ENCODE assay signal across 10 cellular contexts in the genomic region with DNA sequence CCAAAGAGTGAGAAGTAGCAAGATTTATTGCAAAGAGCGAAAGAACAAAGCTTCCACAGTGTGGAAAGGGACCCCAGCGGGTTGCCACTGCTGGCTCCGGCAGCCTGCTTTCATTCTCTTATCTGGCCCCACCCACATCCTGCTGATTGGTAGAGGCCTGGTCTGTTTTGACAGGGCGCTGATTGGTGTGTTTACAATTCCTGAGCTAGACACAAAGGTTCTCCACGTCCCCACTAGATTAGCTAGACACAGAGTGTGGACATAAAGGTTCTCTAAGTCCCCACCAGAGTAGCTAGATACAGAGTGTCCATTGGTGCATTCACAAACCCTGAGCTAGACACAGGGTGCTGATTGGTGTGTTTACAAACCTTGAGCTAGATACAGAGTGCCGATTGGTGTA. TPM values are rescaled to one million over a fixed set of nuclear protein-coding genes. Genes with fewer than 3 reads are reported as not detected.
DNase-seq lines count a peak whose midpoint lies in the region; ATAC-seq and TF ChIP-seq lines count a peak whose summit lies in the region.
"Not testable (repeated sequence)": the region's sequence is repeated elsewhere in the genome, so short reads cannot be mapped to it uniquely, and the experiment has no call there.
"Had no signal": no experiment of that assay in that cellular context is flagged by ENCODE, and none has a peak within 500 bp of the region (broad histone marks: within the 10 kb centered on the region; RNA-seq: fewer than 3 reads in every experiment).

ZNF80 (minus strand) TSS at position 101 of the 400 bp plus-strand sequence. CDS start 504 bp downstream, outside the sequence.

- peak within 1 kb of the TSS; percentile 6 to 83 (median 60) for H3K4me3 Mint-ChIP-seq in CD4-positive, alpha-beta memory T cell
- peak within 1 kb of the TSS; percentile 69 for H3K4me3 Mint-ChIP-seq in T-helper 17 cell
- not testable (repeated sequence) for H3K4me3 Mint-ChIP-seq in activated CD4-positive, alpha-beta memory T cell treated with anti-CD3 and anti-CD28 coated beads, Interleukin-2, amount 10 ng/mL, durations not matched to agents 7 days and 5 days
- peak within 1 kb of the TSS; percentile 61 for H3K4me3 Mint-ChIP-seq in activated T-helper 1 cell treated with anti-CD3 and anti-CD28 coated beads, Interleukin-12 subunit alpha, Interleukin-12 subunit beta, Interleukin-2, Interleukin-4 antibody, amounts not matched to agents 30 ng/mL and 10 ng/mL and 1 ng/mL, durations not matched to agents 14 hours and 24 hours and 36 hours
- peak within 1 kb of the TSS; percentile 38 for H3K4me3 Mint-ChIP-seq in activated naive CD8-positive, alpha-beta T cell
- H3K4me3 Mint-ChIP-seq in effector memory CD8-positive, alpha-beta T cell = peak within 1 kb of the TSS; percentile 65 to 77
- peak within 1 kb of the TSS; percentile 82 for H3K4me3 Mint-ChIP-seq in natural killer cell
- peak within 1 kb of the TSS; percentile 77 for H3K4me3 Mint-ChIP-seq in stimulated activated naive CD8-positive, alpha-beta T cell treated with anti-CD3 and anti-CD28 coated beads, Interleukin-15, Interleukin-2, amounts not matched to agents 100 ng/mL and 50 ng/mL, for 24 hours

- not testable (repeated sequence) for TF ChIP-seq CTCF in natural killer cell (IDR thresholded peaks at IDR 0.05)

- not testable (repeated sequence) for H3K27ac ChIP-seq in CD4-positive, alpha-beta memory T cell (ENCODE audit: low read depth, low read length)

- peaks cover 35 to 55% (median 44%) of the 10 kb centered on the region in 4 donors for H3K4me1 Mint-ChIP-seq in CD4-positive, alpha-beta memory T cell
- peaks cover 18% of the 10 kb centered on the region for H3K4me1 Mint-ChIP-seq in T-helper 17 cell
- H3K4me1 Mint-ChIP-seq in activated CD4-positive, alpha-beta memory T cell treated with anti-CD3 and anti-CD28 coated beads, Interleukin-2, amount 10 ng/mL, durations not matched to agents 7 days and 5 days = peaks cover 48% of the 10 kb centered on the region
- peaks cover 31% of the 10 kb centered on the region for H3K4me1 Mint-ChIP-seq in activated T-helper 1 cell treated with anti-CD3 and anti-CD28 coated beads, Interleukin-12 subunit alpha, Interleukin-12 subunit beta, Interleukin-2, Interleukin-4 antibody, amounts not matched to agents 30 ng/mL and 10 ng/mL and 1 ng/mL, durations not matched to agents 14 hours and 24 hours and 36 hours (ENCODE audit: low read depth)
- H3K4me1 Mint-ChIP-seq in activated naive CD8-positive, alpha-beta T cell (ENCODE audit: low read depth) = peaks cover 58% of the 10 kb centered on the region
- H3K4me1 Mint-ChIP-seq in effector memory CD8-positive, alpha-beta T cell (ENCODE audit: low read depth in 2 of 2) = peaks cover 12 to 41% of the 10 kb centered on the region in 2 donors
- peaks cover 51 to 52% of the 10 kb centered on the region in 2 donors for H3K4me1 Mint-ChIP-seq in natural killer cell
- H3K4me1 Mint-ChIP-seq in stimulated activated naive CD8-positive, alpha-beta T cell treated with anti-CD3 and anti-CD28 coated beads, Interleukin-15, Interleukin-2, amounts not matched to agents 100 ng/mL and 50 ng/mL, for 24 hours (ENCODE audit: low read depth) = peaks cover 59% of the 10 kb centered on the region

- not testable (repeated sequence) for ATAC-seq in T-helper 17 cell; effector memory CD8-positive, alpha-beta T cell (replicated peaks); natural killer cell

- not testable (repeated sequence) for H3K27me3 ChIP-seq in CD4-positive, alpha-beta memory T cell (ENCODE audit: insufficient read depth, low read length)

- H3K4me3 ChIP-seq in CD4-positive, alpha-beta memory T cell (ENCODE audit: low read length in 2 of 2) = not testable (repeated sequence)

- H3K27me3 Mint-ChIP-seq in CD4-positive, alpha-beta memory T cell; T-helper 17 cell; activated CD4-positive, alpha-beta memory T cell treated with anti-CD3 and anti-CD28 coated beads, Interleukin-2, amount 10 ng/mL, durations not matched to agents 7 days and 5 days; activated T-helper 1 cell treated with anti-CD3 and anti-CD28 coated beads, Interleukin-12 subunit alpha, Interleukin-12 subunit beta, Interleukin-2, Interleukin-4 antibody, amounts not matched to agents 30 ng/mL and 10 ng/mL and 1 ng/mL, durations not matched to agents 14 hours and 24 hours and 36 hours (ENCODE audit: insufficient read depth); activated naive CD8-positive, alpha-beta T cell; effector memory CD8-positive, alpha-beta T cell; natural killer cell (ENCODE audit: low read depth in 2 of 2); stimulated activated naive CD8-positive, alpha-beta T cell treated with anti-CD3 and anti-CD28 coated beads, Interleukin-15, Interleukin-2, amounts not matched to agents 100 ng/mL and 50 ng/mL, for 24 hours: not testable (repeated sequence)

- not testable (repeated sequence) for H3K9me3 Mint-ChIP-seq in CD4-positive, alpha-beta memory T cell; activated CD4-positive, alpha-beta memory T cell treated with anti-CD3 and anti-CD28 coated beads, Interleukin-2, amount 10 ng/mL, durations not matched to agents 7 days and 5 days; activated T-helper 1 cell treated with anti-CD3 and anti-CD28 coated beads, Interleukin-12 subunit alpha, Interleukin-12 subunit beta, Interleukin-2, Interleukin-4 antibody, amounts not matched to agents 30 ng/mL and 10 ng/mL and 1 ng/mL, durations not matched to agents 14 hours and 24 hours and 36 hours; activated naive CD8-positive, alpha-beta T cell (ENCODE audit: low read depth); effector memory CD8-positive, alpha-beta T cell; natural killer cell; stimulated activated naive CD8-positive, alpha-beta T cell treated with anti-CD3 and anti-CD28 coated beads, Interleukin-15, Interleukin-2, amounts not matched to agents 100 ng/mL and 50 ng/mL, for 24 hours

- intact Hi-C loops in CD4-positive, alpha-beta memory T cell (cut with micrococcal nuclease); activated T-helper 1 cell treated with anti-CD3 and anti-CD28 coated beads, Interleukin-12 subunit alpha, Interleukin-12 subunit beta, Interleukin-2, Interleukin-4 antibody, amounts not matched to agents 30 ng/mL and 10 ng/mL and 1 ng/mL, durations not matched to agents 14 hours and 24 hours and 36 hours (cut with micrococcal nuclease); natural killer cell (cut with micrococcal nuclease): not testable (repeated sequence)

- not testable (repeated sequence) for H3K36me3 ChIP-seq in CD4-positive, alpha-beta memory T cell (ENCODE audit: insufficient read depth, low read length)

- H3K4me1 ChIP-seq in CD4-positive, alpha-beta memory T cell (ENCODE audit: insufficient read depth, low read length) = peaks cover 47% of the 10 kb centered on the region

- POLR2A ChIA-PET in CD4-positive, alpha-beta memory T cell (lab: Charles Lee; ENCODE audit: partially characterized antibody) = interaction anchor here (7.9 to 9.2 kb wide), 2 partner anchors 14 to 22 kb away, joined by 103 to 188 read pairs; no protein-coding TSS in a partner anchor
- POLR2A ChIA-PET in activated CD4-positive, alpha-beta memory T cell treated with anti-CD3 and anti-CD28 coated beads, Interleukin-2, amount 10 ng/mL, durations not matched to agents 7 days and 5 days (lab: Charles Lee) = interaction anchor here (8.5 kb wide), 1 partner anchor 15 kb away, joined by 69 read pairs; no protein-coding TSS in a partner anchor

- not testable (repeated sequence) for DNase-seq in CD4-positive, alpha-beta memory T cell; T-helper 17 cell; activated CD4-positive, alpha-beta memory T cell treated with anti-CD3 and anti-CD28 coated beads, Interleukin-2, amount 10 ng/mL, durations not matched to agents 7 days and 5 days; activated T-helper 1 cell treated with anti-CD3 and anti-CD28 coated beads, Interleukin-12 subunit alpha, Interleukin-12 subunit beta, Interleukin-2, Interleukin-4 antibody, amounts not matched to agents 30 ng/mL and 10 ng/mL and 1 ng/mL, durations not matched to agents 14 hours and 24 hours and 36 hours (ENCODE audit: low spot score); effector memory CD8-positive, alpha-beta T cell; natural killer cell

- peak within 1 kb of the TSS in 6 of 7 donors; percentile 42 to 92 (median 77) for H3K27ac Mint-ChIP-seq in CD4-positive, alpha-beta memory T cell
- H3K27ac Mint-ChIP-seq in T-helper 17 cell = peak within 1 kb of the TSS; percentile 73
- peak within 1 kb of the TSS; percentile 55 for H3K27ac Mint-ChIP-seq in activated CD4-positive, alpha-beta memory T cell treated with anti-CD3 and anti-CD28 coated beads, Interleukin-2, amount 10 ng/mL, durations not matched to agents 7 days and 5 days
- H3K27ac Mint-ChIP-seq in activated T-helper 1 cell treated with anti-CD3 and anti-CD28 coated beads, Interleukin-12 subunit alpha, Interleukin-12 subunit beta, Interleukin-2, Interleukin-4 antibody, amounts not matched to agents 30 ng/mL and 10 ng/mL and 1 ng/mL, durations not matched to agents 14 hours and 24 hours and 36 hours = not testable (repeated sequence)
- H3K27ac Mint-ChIP-seq in activated naive CD8-positive, alpha-beta T cell = peak within 1 kb of the TSS; percentile 89
- peak within 1 kb of the TSS; percentile 62 to 94 for H3K27ac Mint-ChIP-seq in effector memory CD8-positive, alpha-beta T cell
- peak within 1 kb of the TSS; percentile 88 to 92 for H3K27ac Mint-ChIP-seq in natural killer cell
- peak within 1 kb of the TSS; percentile 61 for H3K27ac Mint-ChIP-seq in stimulated activated naive CD8-positive, alpha-beta T cell treated with anti-CD3 and anti-CD28 coated beads, Interleukin-15, Interleukin-2, amounts not matched to agents 100 ng/mL and 50 ng/mL, for 24 hours

- not testable (repeated sequence) for H3K9me3 ChIP-seq in CD4-positive, alpha-beta memory T cell (ENCODE audit: control insufficient read depth in 1 of 2, low read length in 2 of 2); T-helper 17 cell (ENCODE audit: control insufficient read depth, low read length, poor library complexity, severe bottlenecking)

- CTCF ChIA-PET in CD4-positive, alpha-beta memory T cell (lab: Charles Lee; ENCODE audit: partially characterized antibody) = interaction anchor here (1.5 to 7.5 kb wide), 3 partner anchors 10 to 53 kb away, joined by 5 to 44 read pairs (median 7); no protein-coding TSS in a partner anchor
- CTCF ChIA-PET in activated CD4-positive, alpha-beta memory T cell treated with anti-CD3 and anti-CD28 coated beads, Interleukin-2, amount 10 ng/mL, durations not matched to agents 7 days and 5 days (lab: Charles Lee) = interaction anchor here (1.1 kb wide), 1 partner anchor 82 kb away, joined by 3 read pairs; no protein-coding TSS in a partner anchor

- H3K36me3 Mint-ChIP-seq in CD4-positive, alpha-beta memory T cell; T-helper 17 cell (ENCODE audit: low read depth); activated T-helper 1 cell treated with anti-CD3 and anti-CD28 coated beads, Interleukin-12 subunit alpha, Interleukin-12 subunit beta, Interleukin-2, Interleukin-4 antibody, amounts not matched to agents 30 ng/mL and 10 ng/mL and 1 ng/mL, durations not matched to agents 14 hours and 24 hours and 36 hours (ENCODE audit: low read depth); activated naive CD8-positive, alpha-beta T cell; effector memory CD8-positive, alpha-beta T cell (ENCODE audit: insufficient read depth); natural killer cell; stimulated activated naive CD8-positive, alpha-beta T cell treated with anti-CD3 and anti-CD28 coated beads, Interleukin-15, Interleukin-2, amounts not matched to agents 100 ng/mL and 50 ng/mL, for 24 hours (ENCODE audit: low read depth): not testable (repeated sequence)
- peaks cover 33% of the 10 kb centered on the region for H3K36me3 Mint-ChIP-seq in activated CD4-positive, alpha-beta memory T cell treated with anti-CD3 and anti-CD28 coated beads, Interleukin-2, amount 10 ng/mL, durations not matched to agents 7 days and 5 days (ENCODE audit: low read depth)

RNA-seq across cellular contexts. Expression of gene ZNF80, which starts in this region (rescaled TPM):
- 1 to 10 TPM; 1.1 TPM for total RNA-seq in CD4-positive, alpha-beta memory T cell
- polyA plus RNA-seq in CD4-positive, alpha-beta memory T cell = under 1 TPM; 0.34 to 0.64 TPM
- total RNA-seq in T-helper 17 cell (under 1 TPM; 0.65 to 0.97 TPM), natural killer cell (1 to 10 TPM in 2 of 3 donors, under 1 TPM in 1; 0.48 to 2.3 (median 2.1) TPM)
- total RNA-seq in activated CD4-positive, alpha-beta memory T cell treated with anti-CD3 and anti-CD28 coated beads, Interleukin-2, amount 10 ng/mL, durations not matched to agents 7 days and 5 days = under 1 TPM; 0.28 to 0.35 TPM
- 0.22 and 0.23 TPM in 2 replicates for total RNA-seq in activated T-helper 1 cell treated with anti-CD3 and anti-CD28 coated beads, Interleukin-12 subunit alpha, Interleukin-12 subunit beta, Interleukin-2, Interleukin-4 antibody, amounts not matched to agents 30 ng/mL and 10 ng/mL and 1 ng/mL, durations not matched to agents 14 hours and 24 hours and 36 hours
- total RNA-seq: Daoy had no signal
- polyA plus RNA-seq: A549 had no signal
